Comparison of ENCODE assay signal across 8 cellular contexts in genomic region chr10:71486465-71487114, GRCh38.
DNase-seq lines count a peak whose midpoint lies in the region; ATAC-seq and TF ChIP-seq lines count a peak whose summit lies in the region.

No MANE protein-coding gene starts in this region.

- no peak overlapping the region for H3K9ac ChIP-seq in fibroblast of lung (ENCODE audit: insufficient read depth, low read length)

- H4K20me1 ChIP-seq in fibroblast of lung (ENCODE audit: control insufficient read depth, extremely low read depth, insufficient read depth, low read length), result no peaks in the 10 kb centered on the region

- H3K27ac Mint-ChIP-seq in WTC11 (no peak overlapping the region), progenitor cell of endocrine pancreas (no peak overlapping the region)

- H3K36me3 ChIP-seq in fibroblast of lung (ENCODE audit: control insufficient read depth, insufficient read depth, low read length), result no peaks in the 10 kb centered on the region

- CTCF ChIA-PET in WTC11 (lab: Charles Lee), result interaction anchor here (0.5 to 4.9 kb wide), 51 partner anchors 10 to 1305 kb away, joined by 3 to 50 read pairs (median 4); partner anchors contain the start of gene CDH23

- POLR2A ChIA-PET in WTC11 (lab: Charles Lee), result interaction anchor here (1.1 kb wide), 1 partner anchor 144 kb away, joined by 3 read pairs; no protein-coding TSS in a partner anchor

- H3K27me3 Mint-ChIP-seq in WTC11 (ENCODE audit: low read depth) (peaks cover 10% of the 10 kb centered on the region), progenitor cell of endocrine pancreas (peaks cover 14% of the 10 kb centered on the region)

- H3K79me2 ChIP-seq in fibroblast of lung (ENCODE audit: control insufficient read depth, insufficient read depth, low read length), result no peaks in the 10 kb centered on the region

- no peak overlapping the region for H3K27ac ChIP-seq in fibroblast of lung (ENCODE audit: insufficient read depth, low read length)

- no peaks in the 10 kb centered on the region for H3K27me3 ChIP-seq in fibroblast of lung (ENCODE audit: control insufficient read depth, insufficient read depth, low read length)

- DNase-seq in DMS153 (lab: John Stamatoyannopoulos, UW) (peak; percentile 10), KG1 (lab: John Stamatoyannopoulos, UW) (peak; percentile 17), WTC11 (ENCODE audit: low spot score) (peak; percentile 90), fibroblast of lung (ENCODE audit: low read depth in 2 of 2) (peak; percentile 24 to 28), progenitor cell of endocrine pancreas (ENCODE audit: low spot score, unreplicated experiment) (peak; percentile 63), DMS114 treated with DMSO at 0.1 percent for 48 hours (lab: John Stamatoyannopoulos, UW; ENCODE audit: unreplicated experiment) (no peak)

- H2AFZ ChIP-seq in fibroblast of lung (ENCODE audit: low read length), result no peak overlapping the region

- no peak overlapping the region for H3K4me3 ChIP-seq in fibroblast of lung (replicated peaks in 1 of 4; ENCODE audit: control extremely low read depth in 1 of 4, insufficient read depth in 1 of 4, low read depth in 3 of 4, low read length in 4 of 4)

- H3K4me2 ChIP-seq in fibroblast of lung (ENCODE audit: extremely low read depth, insufficient read depth, low read length), result no peak overlapping the region

- TF ChIP-seq CTCF in WTC11 (IDR thresholded peaks at IDR 0.05) (peak; percentile 82), fibroblast of lung (conservative IDR thresholded peaks at IDR 0.05 in 1 of 2, IDR thresholded peaks at IDR 0.05 in 1 of 2; ENCODE audit: low read depth in 1 of 2, low read length in 2 of 2) (peak; percentile 42 to 69), progenitor cell of endocrine pancreas (IDR thresholded peaks at IDR 0.05; ENCODE audit: unreplicated experiment) (peak; percentile 82)

- ATAC-seq in WTC11, result peak; percentile 93
- no peak for ATAC-seq in HG02852 (IDR thresholded peaks at IDR 0.05; ENCODE audit: unreplicated experiment)
- ATAC-seq in GM19328 (IDR thresholded peaks at IDR 0.05; ENCODE audit: unreplicated experiment), result no peak

- peaks cover 3% of the 10 kb centered on the region; the same call in 1 of the 2 replicates for H3K4me1 Mint-ChIP-seq in WTC11
- no peaks in the 10 kb centered on the region for H3K4me1 Mint-ChIP-seq in progenitor cell of endocrine pancreas (ENCODE audit: low read depth)

- no peaks in the 10 kb centered on the region for H3K4me1 ChIP-seq in fibroblast of lung (ENCODE audit: control insufficient read depth, extremely low read depth, insufficient read depth, low read length)

- H3K9me3 Mint-ChIP-seq in WTC11 (peaks cover 22% of the 10 kb centered on the region), progenitor cell of endocrine pancreas (ENCODE audit: low read depth) (peaks cover 14% of the 10 kb centered on the region)

- H3K36me3 Mint-ChIP-seq in WTC11, result peaks cover 13% of the 10 kb centered on the region
- H3K36me3 Mint-ChIP-seq in progenitor cell of endocrine pancreas (ENCODE audit: insufficient read depth), result no peaks in the 10 kb centered on the region

- no peaks in the 10 kb centered on the region for H3K9me3 ChIP-seq in fibroblast of lung (ENCODE audit: control insufficient read depth, insufficient read depth, low read depth, low read length)

- H3K4me3 Mint-ChIP-seq in WTC11, result no peak overlapping the region
- H3K4me3 Mint-ChIP-seq in progenitor cell of endocrine pancreas (ENCODE audit: low read depth), result no peak overlapping the region

TF ChIP-seq in WTC11, 78 proteins besides CTCF, POLR2A, EP300 and RAD21:
- TF ChIP-seq E2F5 (CRISPR knock-in tag; IDR thresholded peaks at IDR 0.05) (no peak), ZNF512 (CRISPR knock-in tag; IDR thresholded peaks at IDR 0.05; ENCODE audit: borderline replicate concordance) (no peak), AFF4 (CRISPR knock-in tag; IDR thresholded peaks at IDR 0.05; ENCODE audit: borderline replicate concordance) (no peak), EMX1 (CRISPR knock-in tag; IDR thresholded peaks at IDR 0.05) (no peak), SOX15 (CRISPR knock-in tag; IDR thresholded peaks at IDR 0.05) (no peak), ATF3 (CRISPR knock-in tag; conservative IDR thresholded peaks at IDR 0.05) (no peak), FOXK1 (CRISPR knock-in tag; IDR thresholded peaks at IDR 0.05) (no peak)
